Comparison of ENCODE assay signal across 32 cellular contexts in the genomic region with DNA sequence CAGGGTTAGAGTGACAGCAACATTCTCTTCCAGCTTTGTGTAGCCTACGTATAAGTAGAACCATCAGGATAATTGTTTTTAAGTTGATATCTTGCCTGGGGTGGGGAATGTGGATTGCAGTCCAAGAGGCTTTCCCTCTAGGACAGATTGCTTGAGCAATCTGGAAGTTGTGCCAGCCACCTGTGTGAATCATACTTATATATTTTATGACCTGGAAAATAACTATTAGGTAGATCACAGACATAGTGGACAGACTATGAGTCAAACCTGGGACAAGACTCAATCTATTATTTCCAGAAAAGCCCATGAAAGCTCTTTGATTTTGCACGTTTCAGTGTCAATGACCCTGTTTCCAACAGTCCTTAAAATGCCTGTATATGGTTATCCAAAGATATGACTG.
DNase-seq lines count a peak whose midpoint lies in the region; ATAC-seq, FAIRE-seq and TF ChIP-seq lines count a peak whose summit lies in the region.
"Had no signal": no experiment of that assay in that cellular context is flagged by ENCODE, and none has a peak within 500 bp of the region (broad histone marks: within the 10 kb centered on the region; RNA-seq: fewer than 3 reads in every experiment).

No MANE protein-coding gene starts in this region.

- ATAC-seq in HG02970 (IDR thresholded peaks at IDR 0.05; ENCODE audit: low FRiP score, unreplicated experiment) (no peak), aorta (ENCODE audit: low FRiP score) (no peak), GM18520 (IDR thresholded peaks at IDR 0.05; ENCODE audit: unreplicated experiment) (no peak)
- ATAC-seq: left lung had no signal

- H2AFZ ChIP-seq in keratinocyte (ENCODE audit: control insufficient read depth, low read length), result no peak overlapping the region
- H2AFZ ChIP-seq: hepatocyte had no signal

- CTCF ChIA-PET in MCF 10A (lab: Yijun Ruan, JAX), result interaction anchor here (0.6 to 1.1 kb wide), 6 partner anchors 41 to 478 kb away, joined by 3 read pairs; no protein-coding TSS in a partner anchor

- H3K4me1 ChIP-seq in breast epithelium (no peaks in the 10 kb centered on the region), keratinocyte (ENCODE audit: control insufficient read depth, extremely low read depth, insufficient read depth, low read length) (peaks cover 43% of the 10 kb centered on the region), aorta (ENCODE audit: control insufficient read depth in 1 of 2, insufficient read depth in 2 of 2, low read length in 2 of 2) (no peaks in the 10 kb centered on the region)
- H3K4me1 ChIP-seq: colonic mucosa, left lung had no signal

- no peaks in the 10 kb centered on the region for H3K79me2 ChIP-seq in keratinocyte (ENCODE audit: control insufficient read depth, insufficient read depth, low read length)
- H3K79me2 ChIP-seq: hepatocyte had no signal

- 57 to 64% methylated on average over 2 of the region's 2 CpGs for WGBS in aorta, 2 donors

- no peaks in the 10 kb centered on the region for H4K20me1 ChIP-seq in keratinocyte (ENCODE audit: control insufficient read depth, extremely low read depth, insufficient read depth, low read length)

- no peaks in the 10 kb centered on the region for H3K36me3 Mint-ChIP-seq in MCF 10A (ENCODE audit: insufficient read depth, unreplicated experiment)
- H3K36me3 Mint-ChIP-seq: activated naive CD4-positive, alpha-beta T cell treated with anti-CD3 and anti-CD28 coated beads, Interleukin-2, amount 10 ng/mL, durations not matched to agents 7 days and 5 days; CD8-positive, alpha-beta memory T cell had no signal

- H3K9me1 ChIP-seq in keratinocyte (ENCODE audit: control insufficient read depth, extremely low read depth, insufficient read depth, low read length), result no peaks in the 10 kb centered on the region

- peaks cover 6% of the 10 kb centered on the region for H3K9me3 Mint-ChIP-seq in MCF 10A (ENCODE audit: unreplicated experiment)

- H3K4me2 ChIP-seq in keratinocyte (ENCODE audit: control insufficient read depth, extremely low read depth, insufficient read depth, low read depth, low read length), result peak overlapping the region; percentile 71
- H3K4me2 ChIP-seq: hepatocyte had no signal

- H3K4me1 Mint-ChIP-seq in MCF 10A (ENCODE audit: insufficient read depth, unreplicated experiment), result peaks cover 37% of the 10 kb centered on the region
- H3K4me1 Mint-ChIP-seq: activated naive CD4-positive, alpha-beta T cell treated with anti-CD3 and anti-CD28 coated beads, Interleukin-2, amount 10 ng/mL, durations not matched to agents 7 days and 5 days; B cell; CD8-positive, alpha-beta memory T cell had no signal

- no peaks in the 10 kb centered on the region for H3K27me3 Mint-ChIP-seq in MCF 10A (ENCODE audit: insufficient read depth, unreplicated experiment)
- H3K27me3 Mint-ChIP-seq: activated naive CD4-positive, alpha-beta T cell treated with anti-CD3 and anti-CD28 coated beads, Interleukin-2, amount 10 ng/mL, durations not matched to agents 7 days and 5 days; B cell; CD8-positive, alpha-beta memory T cell; progenitor cell of endocrine pancreas had no signal

- DNase-seq in MCF 10A (ENCODE audit: unreplicated experiment) (peak; percentile 84), breast epithelium (ENCODE audit: low spot score in 2 of 2) (no peak), astrocyte of the hippocampus (ENCODE audit: low read depth, low spot score) (peak; percentile 11), keratinocyte (ENCODE audit: low read depth, low spot score) (peak; percentile 66), DMS 273 treated with DMSO at 0.1 percent for 48 hours (lab: John Stamatoyannopoulos, UW) (no peak), aorta (no peak)
- DNase-seq: 8988T; activated CD4-positive, alpha-beta T cell treated with anti-CD3 and anti-CD28 coated beads, Interleukin-2, amount 50 U/mL, for 48 hours; activated naive CD4-positive, alpha-beta T cell treated with anti-CD3 and anti-CD28 coated beads, Interleukin-2, amount 10 ng/mL, durations not matched to agents 7 days and 5 days; CD8-positive, alpha-beta memory T cell; colonic mucosa; DMS153; effector memory CD4-positive, alpha-beta T cell; H7; KG1; left lung; mesendoderm; NCI-H1436 treated with DMSO at 0.1 percent for 48 hours; NCI-H2107; NCI-H510A; stimulated activated naive CD4-positive, alpha-beta T cell treated with Interleukin-2 at 50 U/mL for 16 hours; T-helper 1 cell had no signal

- peaks cover 0 to 6% of the 10 kb centered on the region in 2 donors for H3K9me3 ChIP-seq in breast epithelium
- H3K9me3 ChIP-seq in keratinocyte (ENCODE audit: control insufficient read depth, low read depth, low read length), result no peaks in the 10 kb centered on the region
- no peaks in the 10 kb centered on the region for H3K9me3 ChIP-seq in aorta (ENCODE audit: control insufficient read depth, low read length)
- H3K9me3 ChIP-seq: colonic mucosa, Peyer's patch had no signal

- no peak for TF ChIP-seq CTCF in MCF 10A (IDR thresholded peaks at IDR 0.05; ENCODE audit: unreplicated experiment)
- TF ChIP-seq CTCF in breast epithelium (IDR thresholded peaks at IDR 0.05), result no peak
- TF ChIP-seq CTCF in keratinocyte (optimal IDR thresholded peaks at IDR 0.05 in 1 of 3, IDR thresholded peaks at IDR 0.05 in 1 of 3, conservative IDR thresholded peaks at IDR 0.05 in 1 of 3; ENCODE audit: extremely low read depth in 1 of 3, insufficient read depth in 2 of 3, low read length in 3 of 3), result no peak

- dilution Hi-C loops in keratinocyte (cut with MboI; ENCODE audit: extremely low pct_ligation_motif_present, low sequenced_read_pairs), result no loop called here

- peak overlapping the region; percentile 65 for H3K4me3 Mint-ChIP-seq in MCF 10A (ENCODE audit: unreplicated experiment)
- H3K4me3 Mint-ChIP-seq: activated naive CD4-positive, alpha-beta T cell treated with anti-CD3 and anti-CD28 coated beads, Interleukin-2, amount 10 ng/mL, durations not matched to agents 7 days and 5 days; B cell; CD8-positive, alpha-beta memory T cell had no signal

- peak overlapping the region; percentile 56 for H3K9ac ChIP-seq in keratinocyte (ENCODE audit: control insufficient read depth, extremely low read depth, insufficient read depth, low read length)

- no TSS peak for BruUV-seq in MCF 10A (replicated peaks; lab: Mats Ljungman, UMichigan)

- intact Hi-C loops in MCF 10A (cut with micrococcal nuclease), result loop anchor here (5.0 kb wide), 1 partner anchor 100 kb away; a partner anchor contains a TSS
- intact Hi-C loops in breast epithelium (cut with DNase I; ENCODE audit: low total_unique reads), result no loop called here
- intact Hi-C loops in aorta (cut with DNase I), result no loop called here

- H3K27me3 ChIP-seq in breast epithelium (no peaks in the 10 kb centered on the region), keratinocyte (ENCODE audit: control insufficient read depth, extremely low read depth, insufficient read depth, low read length) (no peaks in the 10 kb centered on the region), aorta (ENCODE audit: control insufficient read depth in 1 of 2, insufficient read depth in 2 of 2, low read length in 1 of 2) (no peaks in the 10 kb centered on the region)
- H3K27me3 ChIP-seq: cardiac muscle cell, colonic mucosa, esophagus muscularis mucosa, hepatocyte, left lung, Peyer's patch had no signal

- no peak overlapping the region for H3K27ac ChIP-seq in breast epithelium
- H3K27ac ChIP-seq in keratinocyte (ENCODE audit: control insufficient read depth, insufficient read depth, low read length), result peak overlapping the region; percentile 93
- no peak overlapping the region for H3K27ac ChIP-seq in aorta (ENCODE audit: low read depth in 1 of 2, low read length in 2 of 2)
- H3K27ac ChIP-seq: cardiac muscle cell, colonic mucosa, esophagus muscularis mucosa, hepatocyte, left lung had no signal

- POLR2A ChIA-PET in MCF 10A (lab: Yijun Ruan, JAX), result interaction anchor here (0.6 to 6.7 kb wide), 15 partner anchors 8 to 644 kb away, joined by 3 to 81 read pairs (median 5); a partner anchor contains a TSS

- H3K27ac Mint-ChIP-seq in MCF 10A (ENCODE audit: low read depth, unreplicated experiment), result peak overlapping the region; percentile 81
- H3K27ac Mint-ChIP-seq: activated naive CD4-positive, alpha-beta T cell treated with anti-CD3 and anti-CD28 coated beads, Interleukin-2, amount 10 ng/mL, durations not matched to agents 7 days and 5 days; B cell; CD8-positive, alpha-beta memory T cell; progenitor cell of endocrine pancreas had no signal

- no peaks in the 10 kb centered on the region for H3K36me3 ChIP-seq in breast epithelium
- no peaks in the 10 kb centered on the region for H3K36me3 ChIP-seq in keratinocyte (ENCODE audit: control insufficient read depth in 2 of 2, extremely low read depth in 1 of 2, insufficient read depth in 2 of 2, low read length in 2 of 2)
- no peaks in the 10 kb centered on the region for H3K36me3 ChIP-seq in aorta (ENCODE audit: control insufficient read depth in 1 of 2, insufficient read depth in 2 of 2, low read length in 1 of 2)
- H3K36me3 ChIP-seq: cardiac muscle cell, colonic mucosa, esophagus muscularis mucosa, left lung, Peyer's patch had no signal

- peak; percentile 84 for FAIRE-seq in keratinocyte (lab: Jason Lieb, UNC)
- FAIRE-seq: frontal cortex, G401.6 had no signal

- no peak for TF ChIP-seq POLR2A in breast epithelium (IDR thresholded peaks at IDR 0.05)

- H3K4me3 ChIP-seq in breast epithelium, result no peak overlapping the region
- peak overlapping the region in 1 of 3 experiments; percentile 21 for H3K4me3 ChIP-seq in keratinocyte (ENCODE audit: control insufficient read depth in 2 of 3, extremely low read depth in 1 of 3, insufficient read depth in 2 of 3, low read depth in 1 of 3, low read length in 3 of 3)
- H3K4me3 ChIP-seq in aorta (ENCODE audit: low read length in 2 of 2), result no peak overlapping the region
- H3K4me3 ChIP-seq: cardiac muscle cell, colonic mucosa, esophagus muscularis mucosa, hepatocyte, left lung, Peyer's patch had no signal

Comparison
In these comparisons a context has a peak if more than half of its experiments do, and no peak if none do; other contexts are left out.
1. DNase-seq: peak in MCF 10A (single experiment), astrocyte of the hippocampus (single experiment) and keratinocyte (single experiment); none in breast epithelium (0 of 2), DMS 273 treated with DMSO at 0.1 percent for 48 hours (single experiment) and aorta (0 of 2).